In genomic region chr3:139797724-139798343, GRCh38 we compare ENCODE assay signal across 1 cellular context.
TF ChIP-seq lines count a peak whose summit lies in the region.

No MANE protein-coding gene starts in this region.

TF ChIP-seq in HepG2, 621 proteins besides CTCF, POLR2A, EP300 and RAD21 (continued from another document and continues in another):
- TF ChIP-seq ZNF362 (CRISPR knock-in tag; IDR thresholded peaks at IDR 0.05; ENCODE audit: borderline replicate concordance): no peak
- TF ChIP-seq ZNF225 (CRISPR knock-in tag; IDR thresholded peaks at IDR 0.05): no peak
- TF ChIP-seq FIP1L1 (IDR thresholded peaks at IDR 0.05; ENCODE audit: borderline replicate concordance, insufficient read depth, low read depth, low read length): no peak
- no peak for TF ChIP-seq ZNF24 (IDR thresholded peaks at IDR 0.05)
- no peak for TF ChIP-seq THAP9 (CRISPR knock-in tag; IDR thresholded peaks at IDR 0.05; ENCODE audit: borderline replicate concordance)
- TF ChIP-seq ONECUT2 (CRISPR knock-in tag; IDR thresholded peaks at IDR 0.05): no peak
- TF ChIP-seq KAT7 (CRISPR knock-in tag; IDR thresholded peaks at IDR 0.05; ENCODE audit: borderline replicate concordance): no peak
- TF ChIP-seq KLF16 (CRISPR knock-in tag; IDR thresholded peaks at IDR 0.05): 0 out of 4 replicates have a peak, but pooled peaks of 1 of the 2 experiments have one; percentile 27
- TF ChIP-seq ZNF382 (CRISPR knock-in tag; IDR thresholded peaks at IDR 0.05; ENCODE audit: borderline replicate concordance): no peak
- no peak for TF ChIP-seq ZNF678 (CRISPR knock-in tag; IDR thresholded peaks at IDR 0.05)
- TF ChIP-seq HOXA7 (CRISPR knock-in tag; IDR thresholded peaks at IDR 0.05): no peak
- no peak for TF ChIP-seq HNF1A (IDR thresholded peaks at IDR 0.05; ENCODE audit: low read depth)
- TF ChIP-seq HNF1A (CRISPR knock-in tag; IDR thresholded peaks at IDR 0.05; ENCODE audit: borderline replicate concordance): no peak
- TF ChIP-seq ZNF569 (CRISPR knock-in tag; IDR thresholded peaks at IDR 0.05; ENCODE audit: borderline replicate concordance): no peak
- TF ChIP-seq MLLT10 (CRISPR knock-in tag; IDR thresholded peaks at IDR 0.05): no peak
- 0 out of 2 replicates have a peak, but pooled peaks have one; percentile 58 for TF ChIP-seq WIZ (CRISPR knock-in tag; IDR thresholded peaks at IDR 0.05)
- TF ChIP-seq ZNF281 (CRISPR knock-in tag; IDR thresholded peaks at IDR 0.05; ENCODE audit: borderline replicate concordance): no peak
- no peak for TF ChIP-seq ZNF468 (CRISPR knock-in tag; IDR thresholded peaks at IDR 0.05)
- 0 out of 2 replicates have a peak, but pooled peaks have one; percentile 14 for TF ChIP-seq RXRB (CRISPR knock-in tag; IDR thresholded peaks at IDR 0.05; ENCODE audit: borderline replicate concordance)
- peak; percentile 40; the same call in 1 of the 2 replicates for TF ChIP-seq TEF (CRISPR knock-in tag; IDR thresholded peaks at IDR 0.05)
- no peak for TF ChIP-seq RBM22 (optimal IDR thresholded peaks at IDR 0.05; ENCODE audit: low read length)
- 0 out of 2 replicates have a peak, but pooled peaks have one; percentile 43 for TF ChIP-seq TSC22D2 (CRISPR knock-in tag; IDR thresholded peaks at IDR 0.05; ENCODE audit: borderline replicate concordance)
- TF ChIP-seq BCL3 (CRISPR knock-in tag; IDR thresholded peaks at IDR 0.05): no peak
- no peak for TF ChIP-seq ZNF639 (CRISPR knock-in tag; conservative IDR thresholded peaks at IDR 0.05)
- no peak for TF ChIP-seq ZNF713 (CRISPR knock-in tag; IDR thresholded peaks at IDR 0.05)
- TF ChIP-seq MAFF (IDR thresholded peaks at IDR 0.05; ENCODE audit: low read depth, low read length): no peak
- no peak for TF ChIP-seq ZFAT (CRISPR knock-in tag; conservative IDR thresholded peaks at IDR 0.05)
- TF ChIP-seq ZNF747 (CRISPR knock-in tag; IDR thresholded peaks at IDR 0.05; ENCODE audit: borderline replicate concordance): no peak
- TF ChIP-seq SMAD3 (CRISPR knock-in tag; IDR thresholded peaks at IDR 0.05): 0 out of 2 replicates have a peak, but pooled peaks have one; percentile 23
- TF ChIP-seq ZNF768 (CRISPR knock-in tag; IDR thresholded peaks at IDR 0.05): no peak
- peak; percentile 31; the same call in 1 of the 2 replicates for TF ChIP-seq TGIF2 (CRISPR knock-in tag; IDR thresholded peaks at IDR 0.05)
- TF ChIP-seq ZNF577 (CRISPR knock-in tag; IDR thresholded peaks at IDR 0.05; ENCODE audit: borderline replicate concordance, low read depth): no peak
- TF ChIP-seq SCMH1 (CRISPR knock-in tag; IDR thresholded peaks at IDR 0.05; ENCODE audit: borderline replicate concordance): no peak
- no peak for TF ChIP-seq RCOR2 (CRISPR knock-in tag; IDR thresholded peaks at IDR 0.05)
- no peak for TF ChIP-seq ZNF513 (CRISPR knock-in tag; conservative IDR thresholded peaks at IDR 0.05)
- no peak for TF ChIP-seq DR1 (CRISPR knock-in tag; IDR thresholded peaks at IDR 0.05)
- no peak for TF ChIP-seq GMEB2 (CRISPR knock-in tag; IDR thresholded peaks at IDR 0.05; ENCODE audit: low read depth)
- no peak for TF ChIP-seq GLMP (CRISPR knock-in tag; IDR thresholded peaks at IDR 0.05; ENCODE audit: borderline replicate concordance)
- no peak for TF ChIP-seq ZNF879 (CRISPR knock-in tag; IDR thresholded peaks at IDR 0.05)
- peak; percentile 49; the same call in 1 of the 2 replicates for TF ChIP-seq ZBTB26 (CRISPR knock-in tag; IDR thresholded peaks at IDR 0.05; ENCODE audit: borderline replicate concordance)
- TF ChIP-seq ZNF766 (CRISPR knock-in tag; IDR thresholded peaks at IDR 0.05; ENCODE audit: borderline replicate concordance): no peak
